ENCODE assay signal across 8 cellular contexts in genomic region chr2:27353762-27354596, GRCh38. TPM values are rescaled to one million over a fixed set of nuclear protein-coding genes. Genes with fewer than 3 reads are reported as not detected.
DNase-seq lines count a peak whose midpoint lies in the region; ATAC-seq, FAIRE-seq and TF ChIP-seq lines count a peak whose summit lies in the region.

No MANE protein-coding gene starts in this region.

- peak overlapping the region; percentile 60 for H3K4me3 Mint-ChIP-seq in activated CD4-positive, alpha-beta T cell treated with anti-CD3 and anti-CD28 coated beads, Interleukin-2, amount 10 ng/mL, durations not matched to agents 24 days and 14 days

- no peak overlapping the region for H3K9ac ChIP-seq in PC-3 (ENCODE audit: low read length)
- peak overlapping the region in 1 of 4 experiments; percentile 48; a peak in 2 of 7 replicates for H3K9ac ChIP-seq in H1 (replicated peaks in 1 of 4; ENCODE audit: extremely low read depth in 1 of 4, low read depth in 3 of 4, low read length in 3 of 4)

- H2AK5ac ChIP-seq in H1 (ENCODE audit: low read depth, low read length), result peak overlapping the region; percentile 71; the same call in 1 of the 2 replicates

- no peak for TF ChIP-seq EP300 in H1 (IDR thresholded peaks at IDR 0.05; ENCODE audit: borderline replicate concordance in 1 of 2, low read depth in 2 of 2, low read length in 2 of 2)

- H3K18ac ChIP-seq in H1 (ENCODE audit: extremely low read depth, low read length), result no peak overlapping the region

- H2BK12ac ChIP-seq in H1 (ENCODE audit: low read depth, low read length), result no peak overlapping the region

- peaks cover 29% of the 10 kb centered on the region for H3K36me3 Mint-ChIP-seq in activated CD4-positive, alpha-beta T cell treated with anti-CD3 and anti-CD28 coated beads, Interleukin-2, amount 10 ng/mL, durations not matched to agents 24 days and 14 days (ENCODE audit: low read depth)

- no peak overlapping the region for H4K5ac ChIP-seq in H1 (ENCODE audit: insufficient read length, low read depth, low read length)

- FAIRE-seq in H1 (lab: Jason Lieb, UNC), result no peak

- POLR2A ChIA-PET in PC-3 (lab: Charles Lee; ENCODE audit: unreplicated experiment) (interaction anchor here (0.6 to 0.7 kb wide), 2 partner anchors 27 to 536 kb away, joined by 4 to 12 read pairs; partner anchors contain the start of genes BABAM2, RBKS and ZNF513), H1 (lab: Charles Lee; ENCODE audit: partially characterized antibody) (interaction anchor here (0.9 to 9.5 kb wide), 14 partner anchors 9 to 116 kb away, joined by 3 to 135 read pairs (median 4); partner anchors contain the start of genes EIF2B4, MPV17, NRBP1 and PPM1G)

- H3K27me3 ChIP-seq in PC-3 (ENCODE audit: low read length), result no peaks in the 10 kb centered on the region
- no peaks in the 10 kb centered on the region for H3K27me3 ChIP-seq in H1 (replicated peaks in 1 of 4; ENCODE audit: control insufficient read depth in 3 of 4, extremely low read depth in 1 of 4, insufficient read depth in 3 of 4, low read length in 3 of 4)

- TF ChIP-seq CTCF in PC-3 (conservative IDR thresholded peaks at IDR 0.05; ENCODE audit: low read depth, low read length), result no peak
- no peak for TF ChIP-seq CTCF in H1 (IDR thresholded peaks at IDR 0.05; ENCODE audit: control extremely low read depth in 1 of 3, insufficient read depth in 1 of 3, low read depth in 1 of 3, low read length in 3 of 3)

- no peaks in the 10 kb centered on the region for H3K9me3 ChIP-seq in PC-3 (ENCODE audit: low read length)
- no peaks in the 10 kb centered on the region for H3K9me3 ChIP-seq in H1 (ENCODE audit: insufficient read depth in 2 of 2, low read depth in 1 of 2, low read length in 1 of 2)

- no TSS peak for BruUV-seq in PC-3 (replicated peaks; lab: Mats Ljungman, UMichigan)

- no peak overlapping the region for H3K14ac ChIP-seq in H1 (ENCODE audit: insufficient read length)

- no peak overlapping the region for H2BK5ac ChIP-seq in H1 (ENCODE audit: low read depth, low read length)

- no peak overlapping the region for H2BK20ac ChIP-seq in H1 (ENCODE audit: low read length)

- no peak overlapping the region for H3K23ac ChIP-seq in H1 (ENCODE audit: insufficient read length)

- H3K79me1 ChIP-seq in H1 (ENCODE audit: low read depth, low read length), result no peaks in the 10 kb centered on the region; the same call in 1 of the 2 replicates

- no peak for TF ChIP-seq POLR2A in H1 (IDR thresholded peaks at IDR 0.05; ENCODE audit: control extremely low read depth in 1 of 2, low read depth in 2 of 2, low read length in 2 of 2)

- CTCF ChIA-PET in PC-3 (lab: Charles Lee), result interaction anchor here (0.7 kb wide), 1 partner anchor 330 kb away, joined by 3 read pairs; no protein-coding TSS in a partner anchor
- CTCF ChIA-PET in H1 (lab: Charles Lee; ENCODE audit: partially characterized antibody), result interaction anchor here (0.8 to 1.6 kb wide), 5 partner anchors 14 to 74 kb away, joined by 3 to 5 read pairs (median 4); partner anchors contain the start of genes EIF2B4 and SNX17

- H3K56ac ChIP-seq in H1 (replicated peaks; ENCODE audit: insufficient read length, low read depth, low read length), result no peak overlapping the region

- H4K91ac ChIP-seq in H1 (replicated peaks; ENCODE audit: insufficient read length, low read length), result no peak overlapping the region

- no peak for DNase-seq in activated CD4-positive, alpha-beta T cell treated with anti-CD3 and anti-CD28 coated beads, Interleukin-2, amount 10 ng/mL, durations not matched to agents 24 days and 14 days
- no peak for DNase-seq in activated CD4-positive, alpha-beta T cell treated with anti-CD3 and anti-CD28 coated beads, Interleukin-2, amount 50 U/mL, for 1 hour
- DNase-seq in PC-3 (peak; percentile 35), H1 (ENCODE audit: low read depth in 1 of 2, low spot score in 2 of 2) (no peak), skeletal muscle cell (ENCODE audit: low read depth) (peak; percentile 7), DMS153 treated with DMSO at 0.1 percent for 48 hours (lab: John Stamatoyannopoulos, UW; ENCODE audit: unreplicated experiment) (no peak)
- no peak for DNase-seq in stimulated activated CD4-positive, alpha-beta T cell treated with anti-CD3 and anti-CD28 coated beads, Interleukin-1b, Interleukin-23, amount 100 ng/mL, for 48 hours

- ATAC-seq in PC-3, result no peak
- ATAC-seq in GM19397 (IDR thresholded peaks at IDR 0.05; ENCODE audit: unreplicated experiment), result no peak

- H3K23me2 ChIP-seq in H1 (ENCODE audit: low read depth, low read length), result no peaks in the 10 kb centered on the region

- H3K4me3 ChIP-seq in PC-3 (ENCODE audit: low read length) (peak overlapping the region; percentile 77; the same call in 1 of the 2 replicates), H1 (ENCODE audit: extremely low read depth in 1 of 4, insufficient read depth in 2 of 4, low read depth in 3 of 4, low read length in 4 of 4) (no peak overlapping the region), skeletal muscle cell (ENCODE audit: low read depth, low read length) (no peak overlapping the region)

- no peaks in the 10 kb centered on the region for H3K9me3 Mint-ChIP-seq in activated CD4-positive, alpha-beta T cell treated with anti-CD3 and anti-CD28 coated beads, Interleukin-2, amount 10 ng/mL, durations not matched to agents 24 days and 14 days

- TF ChIP-seq RAD21 in H1 (IDR thresholded peaks at IDR 0.05 in 1 of 2, conservative IDR thresholded peaks at IDR 0.05 in 1 of 2; ENCODE audit: low read depth in 2 of 2, low read length in 2 of 2), result no peak

- no peak overlapping the region for H2BK15ac ChIP-seq in H1 (ENCODE audit: low read length)

- no peaks in the 10 kb centered on the region for H3K9me2 ChIP-seq in PC-3 (replicated peaks; ENCODE audit: low read length)

- H2AFZ ChIP-seq in PC-3 (ENCODE audit: low read length) (no peak overlapping the region), H1 (ENCODE audit: low read length) (no peak overlapping the region)

- H3K27me3 Mint-ChIP-seq in activated CD4-positive, alpha-beta T cell treated with anti-CD3 and anti-CD28 coated beads, Interleukin-2, amount 10 ng/mL, durations not matched to agents 24 days and 14 days, result peaks cover 2% of the 10 kb centered on the region

- H3K4me2 ChIP-seq in PC-3 (ENCODE audit: low read length) (peak overlapping the region; percentile 91), H1 (ENCODE audit: insufficient read depth in 1 of 2, low read depth in 2 of 2, low read length in 2 of 2) (peak overlapping the region; percentile 31 to 62; a peak in 3 of 4 replicates)

- no peak overlapping the region for H3K4ac ChIP-seq in H1 (replicated peaks; ENCODE audit: insufficient read length, low read depth, low read length)

- 89% methylated on average over 7 of the region's 7 CpGs; no CpG with 5 or more reads in 1 of the 2 experiments for WGBS in H1 (ENCODE audit: extremely low coverage in 1 of 2, insufficient coverage in 1 of 2, insufficient read length in 1 of 2, insufficient replicate concordance in 2 of 2, low coverage in 1 of 2, low lambda C conversion rate in 2 of 2, missing lambda C conversion rate in 1 of 2), 2 experiments

- peaks cover 13% of the 10 kb centered on the region for H4K20me1 ChIP-seq in PC-3 (ENCODE audit: low read length)
- peaks cover 3% of the 10 kb centered on the region in 2 experiments for H4K20me1 ChIP-seq in H1 (replicated peaks in 1 of 2; ENCODE audit: control insufficient read depth in 1 of 2, insufficient read depth in 2 of 2, low read length in 2 of 2)

- H3K27ac Mint-ChIP-seq in activated CD4-positive, alpha-beta T cell treated with anti-CD3 and anti-CD28 coated beads, Interleukin-2, amount 10 ng/mL, durations not matched to agents 24 days and 14 days, result peak overlapping the region; percentile 60

- no peak overlapping the region for H2BK120ac ChIP-seq in H1 (replicated peaks; ENCODE audit: low read depth, low read length)

- H4K8ac ChIP-seq in H1 (ENCODE audit: extremely low read depth, insufficient read depth, low read length), result no peak overlapping the region

- H3F3A ChIP-seq in PC-3 (ENCODE audit: low read length, unreplicated experiment), result no peaks in the 10 kb centered on the region

- H3K79me2 ChIP-seq in PC-3 (ENCODE audit: low read length) (peaks cover 92% of the 10 kb centered on the region), H1 (ENCODE audit: control insufficient read depth in 1 of 2, insufficient read depth in 2 of 2, low read length in 2 of 2) (peaks cover 11 to 81% of the 10 kb centered on the region in 2 experiments; a peak in 3 of 4 replicates)

- H3K4me1 ChIP-seq in PC-3 (ENCODE audit: insufficient read depth, low read length) (peaks cover 28% of the 10 kb centered on the region), H1 (replicated peaks in 1 of 4; ENCODE audit: control insufficient read depth in 3 of 4, insufficient read depth in 4 of 4, low read length in 3 of 4) (peaks cover 0 to 12% (median 4%) of the 10 kb centered on the region in 4 experiments; a peak in 4 of 7 replicates)

- H3K36me3 ChIP-seq in PC-3 (ENCODE audit: low read depth, low read length) (no peaks in the 10 kb centered on the region), H1 (ENCODE audit: control insufficient read depth in 2 of 4, insufficient read depth in 4 of 4, low read length in 3 of 4) (peaks cover 0 to 5% (median 3%) of the 10 kb centered on the region in 4 experiments; a peak in 3 of 8 replicates)

- intact Hi-C loops in activated CD4-positive, alpha-beta T cell treated with anti-CD3 and anti-CD28 coated beads, Interleukin-2, amount 10 ng/mL, durations not matched to agents 24 days and 14 days (cut with micrococcal nuclease), result no loop called here
- intact Hi-C loops in PC-3 (cut with micrococcal nuclease), result no loop called here

- peaks cover 51% of the 10 kb centered on the region for H3K4me1 Mint-ChIP-seq in activated CD4-positive, alpha-beta T cell treated with anti-CD3 and anti-CD28 coated beads, Interleukin-2, amount 10 ng/mL, durations not matched to agents 24 days and 14 days

- H3K27ac ChIP-seq in PC-3 (ENCODE audit: low read length) (peak overlapping the region; percentile 36; the same call in 1 of the 2 replicates), H1 (ENCODE audit: low read depth, low read length) (no peak overlapping the region)

RNA-seq across cellular contexts. Expression of gene GTF3C2, which starts 2.6 kb away (rescaled TPM):
- total RNA-seq in activated CD4-positive, alpha-beta T cell treated with anti-CD3 and anti-CD28 coated beads, Interleukin-2, amount 10 ng/mL, durations not matched to agents 24 days and 14 days, result 80.1 and 83.8 TPM in 2 replicates
- total RNA-seq in PC-3 (2014; rRNA removed), result 82.2 and 98.1 TPM in 2 replicates
- 118 and 129 TPM in 2 replicates for total RNA-seq in H1 (2021; fragmentation: NEBNext Ultra II Directional; extraction: Animal tissue kit (Norgen Biotek cat#: 25700))
- polyA plus RNA-seq in H1 (2011; rRNA removed), result 121 and 127 TPM in 2 replicates
- 107 TPM for polyA plus RNA-seq in H1 (2011; cell fraction: cytosol; rRNA removed)
- 166 TPM for polyA plus RNA-seq in H1 (2011; cell fraction: nucleus; rRNA removed)
- polyA plus RNA-seq in H1 (2012, experiment 1 of 2), result 104 to 106 TPM (median 105 TPM) in 4 replicates
- 83.0 TPM for polyA plus RNA-seq in H1 (2012, experiment 2 of 2)
- 62.8 TPM for polyA plus RNA-seq in H1 (2013, experiment 1 of 2)
- polyA plus RNA-seq in H1 (2013, experiment 2 of 2), result 59.8 TPM
- polyA minus RNA-seq in H1 (2011; rRNA and poly(A)+ RNA removed), result 155 TPM in 2 replicates
- 55.5 TPM for polyA minus RNA-seq in H1 (2011; cell fraction: cytosol; rRNA and poly(A)+ RNA removed)
- 101 TPM for polyA minus RNA-seq in H1 (2011; cell fraction: nucleus; rRNA and poly(A)+ RNA removed)

RNA-seq across cellular contexts. Expression of gene EIF2B4, which starts 16.2 kb away (rescaled TPM):
- 51.2 and 52.0 TPM in 2 replicates for total RNA-seq in activated CD4-positive, alpha-beta T cell treated with anti-CD3 and anti-CD28 coated beads, Interleukin-2, amount 10 ng/mL, durations not matched to agents 24 days and 14 days
- 35.8 and 43.9 TPM in 2 replicates for total RNA-seq in PC-3 (2014; rRNA removed)
- 63.2 and 66.0 TPM in 2 replicates for total RNA-seq in H1 (2021; fragmentation: NEBNext Ultra II Directional; extraction: Animal tissue kit (Norgen Biotek cat#: 25700))
- 60.0 and 61.0 TPM in 2 replicates for polyA plus RNA-seq in H1 (2011; rRNA removed)
- polyA plus RNA-seq in H1 (2011; cell fraction: cytosol; rRNA removed), result 55.4 TPM
- polyA plus RNA-seq in H1 (2011; cell fraction: nucleus; rRNA removed), result 83.6 TPM
- polyA plus RNA-seq in H1 (2012, experiment 1 of 2), result 82.5 to 99.4 TPM (median 88.1 TPM) in 4 replicates
- 54.6 TPM for polyA plus RNA-seq in H1 (2012, experiment 2 of 2)
- polyA plus RNA-seq in H1 (2013, experiment 1 of 2), result 39.3 TPM
- 35.6 TPM for polyA plus RNA-seq in H1 (2013, experiment 2 of 2)
- 95.7 and 100 TPM in 2 replicates for polyA minus RNA-seq in H1 (2011; rRNA and poly(A)+ RNA removed)
- 19.5 TPM for polyA minus RNA-seq in H1 (2011; cell fraction: cytosol; rRNA and poly(A)+ RNA removed)
- polyA minus RNA-seq in H1 (2011; cell fraction: nucleus; rRNA and poly(A)+ RNA removed), result 25.6 TPM

RNA-seq across cellular contexts. Expression of gene SNX17, which starts 16.4 kb away (rescaled TPM):
- total RNA-seq in activated CD4-positive, alpha-beta T cell treated with anti-CD3 and anti-CD28 coated beads, Interleukin-2, amount 10 ng/mL, durations not matched to agents 24 days and 14 days, result 120 and 128 TPM in 2 replicates
- 99.6 and 110 TPM in 2 replicates for total RNA-seq in PC-3 (2014; rRNA removed)
- total RNA-seq in H1 (2021; fragmentation: NEBNext Ultra II Directional; extraction: Animal tissue kit (Norgen Biotek cat#: 25700)), result 54.9 and 59.1 TPM in 2 replicates
- 66.2 and 76.8 TPM in 2 replicates for polyA plus RNA-seq in H1 (2011; rRNA removed)
- polyA plus RNA-seq in H1 (2011; cell fraction: cytosol; rRNA removed), result 64.6 TPM
- 83.1 TPM for polyA plus RNA-seq in H1 (2011; cell fraction: nucleus; rRNA removed)
- 49.9 to 71.4 TPM (median 63.8 TPM) in 4 replicates for polyA plus RNA-seq in H1 (2012, experiment 1 of 2)
- polyA plus RNA-seq in H1 (2012, experiment 2 of 2), result 95.1 TPM
- polyA plus RNA-seq in H1 (2013, experiment 1 of 2), result 28.0 TPM
- polyA plus RNA-seq in H1 (2013, experiment 2 of 2), result 24.9 TPM
- polyA minus RNA-seq in H1 (2011; rRNA and poly(A)+ RNA removed), result 55.8 and 56.8 TPM in 2 replicates
- polyA minus RNA-seq in H1 (2011; cell fraction: cytosol; rRNA and poly(A)+ RNA removed), result 32.9 TPM
- 54.7 TPM for polyA minus RNA-seq in H1 (2011; cell fraction: nucleus; rRNA and poly(A)+ RNA removed)

RNA-seq across cellular contexts. Expression of gene ZNF513, which starts 26.6 kb away (rescaled TPM):
- total RNA-seq in activated CD4-positive, alpha-beta T cell treated with anti-CD3 and anti-CD28 coated beads, Interleukin-2, amount 10 ng/mL, durations not matched to agents 24 days and 14 days, result 11.1 and 13.5 TPM in 2 replicates
- 7.4 and 9.7 TPM in 2 replicates for total RNA-seq in PC-3 (2014; rRNA removed)
- total RNA-seq in H1 (2021; fragmentation: NEBNext Ultra II Directional; extraction: Animal tissue kit (Norgen Biotek cat#: 25700)), result 17.3 and 18.8 TPM in 2 replicates
- polyA plus RNA-seq in H1 (2011; rRNA removed), result 29.5 and 35.0 TPM in 2 replicates
- polyA plus RNA-seq in H1 (2011; cell fraction: cytosol; rRNA removed), result 26.3 TPM
- 41.9 TPM for polyA plus RNA-seq in H1 (2011; cell fraction: nucleus; rRNA removed)
- 11.1 to 21.0 TPM (median 18.9 TPM) in 4 replicates for polyA plus RNA-seq in H1 (2012, experiment 1 of 2)
- polyA plus RNA-seq in H1 (2012, experiment 2 of 2), result 14.4 TPM
- 15.4 TPM for polyA plus RNA-seq in H1 (2013, experiment 1 of 2)
- 13.8 TPM for polyA plus RNA-seq in H1 (2013, experiment 2 of 2)
- polyA minus RNA-seq in H1 (2011; rRNA and poly(A)+ RNA removed), result 8.3 and 10.7 TPM in 2 replicates
- polyA minus RNA-seq in H1 (2011; cell fraction: cytosol; rRNA and poly(A)+ RNA removed), result 12.0 TPM
- 17.0 TPM for polyA minus RNA-seq in H1 (2011; cell fraction: nucleus; rRNA and poly(A)+ RNA removed)

RNA-seq across cellular contexts. Expression of gene MPV17, which starts 31.1 kb away (rescaled TPM):
- 86.8 and 89.1 TPM in 2 replicates for total RNA-seq in activated CD4-positive, alpha-beta T cell treated with anti-CD3 and anti-CD28 coated beads, Interleukin-2, amount 10 ng/mL, durations not matched to agents 24 days and 14 days
- total RNA-seq in PC-3 (2014; rRNA removed), result 41.8 and 59.2 TPM in 2 replicates
- total RNA-seq in H1 (2021; fragmentation: NEBNext Ultra II Directional; extraction: Animal tissue kit (Norgen Biotek cat#: 25700)), result 45.2 and 46.1 TPM in 2 replicates
- polyA plus RNA-seq in H1 (2011; rRNA removed), result 148 and 181 TPM in 2 replicates
- polyA plus RNA-seq in H1 (2011; cell fraction: cytosol; rRNA removed), result 116 TPM
- polyA plus RNA-seq in H1 (2011; cell fraction: nucleus; rRNA removed), result 98.4 TPM
- 73.4 to 78.7 TPM (median 77.0 TPM) in 4 replicates for polyA plus RNA-seq in H1 (2012, experiment 1 of 2)
- 91.9 TPM for polyA plus RNA-seq in H1 (2012, experiment 2 of 2)
- polyA plus RNA-seq in H1 (2013, experiment 1 of 2), result 93.7 TPM
- 97.7 TPM for polyA plus RNA-seq in H1 (2013, experiment 2 of 2)
- 104 and 115 TPM in 2 replicates for polyA minus RNA-seq in H1 (2011; rRNA and poly(A)+ RNA removed)
- polyA minus RNA-seq in H1 (2011; cell fraction: cytosol; rRNA and poly(A)+ RNA removed), result 27.7 TPM
- 39.2 TPM for polyA minus RNA-seq in H1 (2011; cell fraction: nucleus; rRNA and poly(A)+ RNA removed)

Comparison
In these comparisons a context has a peak if more than half of its experiments do, and no peak if none do; other contexts are left out.
1. DNase-seq: peak in PC-3 (single experiment) and skeletal muscle cell (single experiment); none in activated CD4-positive, alpha-beta T cell treated with anti-CD3 and anti-CD28 coated beads, Interleukin-2, amount 10 ng/mL, durations not matched to agents 24 days and 14 days (single experiment), activated CD4-positive, alpha-beta T cell treated with anti-CD3 and anti-CD28 coated beads, Interleukin-2, amount 50 U/mL, for 1 hour (single experiment), H1 (0 of 2), stimulated activated CD4-positive, alpha-beta T cell treated with anti-CD3 and anti-CD28 coated beads, Interleukin-1b, Interleukin-23, amount 100 ng/mL, for 48 hours (single experiment) and DMS153 treated with DMSO at 0.1 percent for 48 hours (single experiment).